Comparison of ENCODE assay signal across 1 cellular context in genomic region chr4:4349902-4350301, GRCh38.
TF ChIP-seq lines count a peak whose summit lies in the region.

No MANE protein-coding gene starts in this region.

TF ChIP-seq in HepG2, 621 proteins besides CTCF, POLR2A, EP300 and RAD21:
- TF ChIP-seq ARNT2 (CRISPR knock-in tag; IDR thresholded peaks at IDR 0.05; ENCODE audit: low read depth) = no peak
- no peak for TF ChIP-seq TARDBP (CRISPR knock-in tag; IDR thresholded peaks at IDR 0.05)
- TF ChIP-seq ZNF781 (CRISPR knock-in tag; IDR thresholded peaks at IDR 0.05; ENCODE audit: borderline replicate concordance, not compliant biosample characterization) = no peak
- no peak for TF ChIP-seq TBL1XR1 (IDR thresholded peaks at IDR 0.05; ENCODE audit: borderline replicate concordance, low read length, partially characterized antibody)
- TF ChIP-seq ZZZ3 (CRISPR knock-in tag; IDR thresholded peaks at IDR 0.05; ENCODE audit: borderline replicate concordance) = no peak
